ENCODE assay signal across 9 cellular contexts in the genomic region with DNA sequence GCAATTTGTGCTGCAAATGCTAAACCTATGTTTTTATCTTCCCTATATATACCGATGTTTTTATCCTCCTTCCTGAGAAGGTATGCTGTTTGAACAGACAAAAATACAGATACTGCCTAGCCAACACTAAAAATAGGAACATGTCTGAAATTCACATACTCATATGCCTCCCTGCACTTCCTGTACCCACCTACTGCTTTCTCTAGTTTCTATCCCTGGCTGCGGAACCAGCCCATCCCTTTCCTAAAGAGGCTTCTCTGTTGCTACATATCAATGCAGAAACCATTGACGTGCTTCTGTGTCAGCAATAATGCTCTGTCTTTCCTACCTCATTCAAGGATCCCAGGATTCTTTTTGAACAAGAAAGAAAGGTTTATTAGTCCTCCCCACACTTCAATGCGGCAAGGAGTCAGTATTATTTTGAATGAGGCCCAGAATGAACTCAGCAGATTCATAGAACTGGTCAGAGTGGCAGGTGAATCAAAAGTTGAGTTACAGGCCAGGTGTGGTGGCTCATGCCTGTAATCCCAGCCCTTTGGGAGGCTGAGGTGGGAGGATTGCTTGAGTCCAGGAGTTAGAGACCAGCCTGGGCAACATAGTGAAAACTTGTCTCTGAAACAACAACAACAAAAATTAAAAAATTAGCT.
DNase-seq lines count a peak whose midpoint lies in the region; ATAC-seq and TF ChIP-seq lines count a peak whose summit lies in the region.
"Had no signal": no experiment of that assay in that cellular context is flagged by ENCODE, and none has a peak within 500 bp of the region (broad histone marks: within the 10 kb centered on the region; RNA-seq: fewer than 3 reads in every experiment).

No MANE protein-coding gene starts in this region.

- intact Hi-C loops in CD14-positive monocyte (cut with micrococcal nuclease) (loop anchor here in 1 of 2 donors (10.0 kb wide), 1 partner anchor 67 kb away; the partner anchor contains the start of gene NAP1L1), stomach (cut with DNase I; ENCODE audit: low total_unique reads) (no loop called here)

- peaks cover 46% of the 10 kb centered on the region for H3K4me1 Mint-ChIP-seq in CD14-positive monocyte

- no peak for TF ChIP-seq POLR2A in stomach (IDR thresholded peaks at IDR 0.05)

- TF ChIP-seq CTCF in CD14-positive monocyte (IDR thresholded peaks at IDR 0.05): no peak
- no peak for TF ChIP-seq CTCF in foreskin fibroblast (IDR thresholded peaks at IDR 0.05; ENCODE audit: low read depth, low read length)
- TF ChIP-seq CTCF in stomach (IDR thresholded peaks at IDR 0.05): no peak

- H3K9me3 Mint-ChIP-seq in CD14-positive monocyte: peaks cover 0 to 3% (median 0%) of the 10 kb centered on the region in 7 donors

- DNase-seq in CD14-positive monocyte (ENCODE audit: low spot score): no peak
- DNase-seq in GM19238 (ENCODE audit: insufficient read length, low spot score): peak; percentile 27
- peak; percentile 14 for DNase-seq in SK-MEL-5 (ENCODE audit: low read depth, low spot score)
- DNase-seq in foreskin fibroblast: no peak
- no peak for DNase-seq in activated naive CD4-positive, alpha-beta T cell (lab: John Stamatoyannopoulos, UW)
- no peak for DNase-seq in NCI-H69 (lab: John Stamatoyannopoulos, UW)
- DNase-seq in stomach: no peak
- DNase-seq: effector CD4-positive, alpha-beta T cell had no signal

- H3K27me3 ChIP-seq in stomach: no peaks in the 10 kb centered on the region

- peaks cover 0 to 1% (median 0%) of the 10 kb centered on the region in 3 donors for H3K27me3 Mint-ChIP-seq in CD14-positive monocyte (ENCODE audit: low read depth in 3 of 3)

- TF ChIP-seq EP300 in stomach (IDR thresholded peaks at IDR 0.05): no peak

- H3K4me3 Mint-ChIP-seq in CD14-positive monocyte: peak overlapping the region; percentile 21 to 64

- no peaks in the 10 kb centered on the region for H3K9me3 ChIP-seq in stomach

- no peaks in the 10 kb centered on the region for H3K36me3 ChIP-seq in stomach

- peak overlapping the region; percentile 73 to 93 (median 89) for H3K27ac Mint-ChIP-seq in CD14-positive monocyte

- in situ Hi-C loops in SK-MEL-5 (cut with HindIII; ENCODE audit: low pct_unique_long_range_greater_than_20kb, low sequenced_read_pairs): no loop called here

- no peak overlapping the region for H3K27ac ChIP-seq in stomach

- WGBS in stomach, 5 donors: 65 to 75% (median 69%) methylated on average over 4 of the region's 4 CpGs

- peak; percentile 88 for ATAC-seq in HG03039 (IDR thresholded peaks at IDR 0.05; ENCODE audit: unreplicated experiment)

- H3K4me1 ChIP-seq in stomach: no peaks in the 10 kb centered on the region

- no peaks in the 10 kb centered on the region for H3K36me3 Mint-ChIP-seq in CD14-positive monocyte

- H3K4me3 ChIP-seq in foreskin fibroblast (ENCODE audit: low read depth in 1 of 2, low read length in 2 of 2): no peak overlapping the region
- H3K4me3 ChIP-seq in stomach: no peak overlapping the region

Comparison
In these comparisons a context has a peak if more than half of its experiments do, and no peak if none do; other contexts are left out.
1. DNase-seq: peak in GM19238 (single experiment) and SK-MEL-5 (single experiment); none in CD14-positive monocyte (single experiment), foreskin fibroblast (0 of 2), activated naive CD4-positive, alpha-beta T cell (0 of 4), NCI-H69 (single experiment) and stomach (single experiment).